In the genomic region with DNA sequence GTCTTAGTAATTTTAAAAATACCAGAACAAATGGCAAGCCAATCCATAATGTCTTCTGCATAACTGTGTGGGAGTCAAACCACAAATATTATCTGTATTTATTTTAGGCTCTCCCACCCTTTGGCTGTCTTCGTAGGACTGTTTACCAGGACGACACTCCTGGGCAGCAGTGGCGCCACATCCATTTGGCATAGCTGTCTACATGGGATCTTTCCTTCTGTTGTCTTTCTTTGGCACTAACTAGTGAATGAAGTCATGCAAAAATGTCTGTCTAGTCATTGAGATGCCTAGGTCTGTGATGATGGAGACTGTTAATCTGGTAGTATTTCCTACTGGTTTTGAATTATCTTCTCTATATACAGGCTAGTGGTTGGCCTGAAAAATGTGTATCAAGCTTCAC, we compare ENCODE assay signal across 18 cellular contexts.
"Had no signal": no experiment of that assay in that cellular context is flagged by ENCODE, and none has a peak within 500 bp of the region (broad histone marks: within the 10 kb centered on the region; RNA-seq: fewer than 3 reads in every experiment).

No MANE protein-coding gene starts in this region.

- H3K36me3 ChIP-seq: ascending aorta, tibial nerve had no signal

- H3K9me3 ChIP-seq: ascending aorta, tibial nerve had no signal

- ATAC-seq: activated naive CD8-positive, alpha-beta T cell treated with anti-CD3 and anti-CD28 coated beads, Interleukin-2, amount 50 U/mL, for 24 hours; activated T-cell treated with anti-CD3 and anti-CD28 coated beads, Interleukin-2, amount 50 U/mL, for 4 hours; esophagus mucosa; T-helper 17 cell had no signal

- DNase-seq: activated CD4-positive, alpha-beta T cell treated with anti-CD3 and anti-CD28 coated beads, Interleukin-2, amount 50 U/mL, for 1 hour; activated CD4-positive, CD25-positive, alpha-beta regulatory T cell treated with anti-CD3 and anti-CD28 coated beads, Interleukin-2, amount 50 U/mL, for 72 hours; activated CD8-positive, alpha-beta memory T cell treated with anti-CD3 and anti-CD28 coated beads, Interleukin-2, amount 50 U/mL, for 4 hours; activated naive CD4-positive, alpha-beta T cell treated with anti-CD3 and anti-CD28 coated beads, Interleukin-2, amount 10 ng/mL, durations not matched to agents 7 days and 5 days; activated naive CD8-positive, alpha-beta T cell treated with anti-CD3 and anti-CD28 coated beads, Interleukin-2, amount 50 U/mL, for 24 hours; activated T-cell treated with anti-CD3 and anti-CD28 coated beads, Interleukin-2, amount 50 U/mL, for 4 hours; effector CD8-positive, alpha-beta T cell; hippocampal formation; nephron progenitor cell; stimulated activated CD4-positive, alpha-beta T cell treated with anti-CD3 and anti-CD28 coated beads, Interleukin-15, amount 100 ng/mL, for 24 hours; stimulated activated CD4-positive, alpha-beta T cell treated with anti-CD3 and anti-CD28 coated beads, Interleukin-2, amount 100 ng/mL, for 48 hours; T-helper 17 cell had no signal

- H3K27me3 ChIP-seq: ascending aorta, tibial nerve had no signal

- H3K4me3 ChIP-seq: ascending aorta, lung, skin epidermis, tibial nerve had no signal

- H3K4me1 ChIP-seq: ascending aorta, tibial nerve had no signal

- H3K27ac ChIP-seq: ascending aorta, skin epidermis, tibial nerve, VCaP had no signal
